ENCODE assay signal across 16 cellular contexts in genomic region chr10:86786368-86786767, GRCh38. TPM values are rescaled to one million over a fixed set of nuclear protein-coding genes. Genes with fewer than 3 reads are reported as not detected.
DNase-seq lines count a peak whose midpoint lies in the region; ATAC-seq and TF ChIP-seq lines count a peak whose summit lies in the region.
"Had no signal": no experiment of that assay in that cellular context is flagged by ENCODE, and none has a peak within 500 bp of the region (broad histone marks: within the 10 kb centered on the region; RNA-seq: fewer than 3 reads in every experiment).

No MANE protein-coding gene starts in this region.

- DNase-seq in H9 (no peak), astrocyte of the spinal cord (ENCODE audit: low read depth, low spot score) (peak; percentile 7), left colon (no peak), sigmoid colon (no peak), T-helper 1 cell (no peak), hepatic stellate cell (ENCODE audit: low spot score) (no peak)
- DNase-seq: cerebellar nuclear complex, COR-L47, MG63, NCI-H1930, SHP77 treated with DMSO at 0.1 percent for 48 hours, substantia nigra had no signal

- peak; percentile 83 for ATAC-seq in left colon
- ATAC-seq in HG02798 (IDR thresholded peaks at IDR 0.05; ENCODE audit: poor library complexity, unreplicated experiment), result no peak
- no peak for ATAC-seq in activated CD4-positive, CD25-positive, alpha-beta regulatory T cell treated with anti-CD3 and anti-CD28 coated beads, Interleukin-2, amount 50 U/mL, for 24 hours
- ATAC-seq: activated T-helper 17 cell treated with anti-CD3 and anti-CD28 coated beads, Interleukin-2, amount 50 U/mL, for 72 hours had no signal

- no peak overlapping the region for H3K14ac ChIP-seq in H9 (ENCODE audit: insufficient read depth, low read length)

- H3K4ac ChIP-seq in H9 (ENCODE audit: low read depth, low read length), result no peak overlapping the region

- H3K4me2 ChIP-seq in H9 (ENCODE audit: insufficient read depth, insufficient read length, low read length), result no peak overlapping the region

- H3T11ph ChIP-seq in H9 (ENCODE audit: low read length), result no peak overlapping the region

- H3K4me1 Mint-ChIP-seq in H9, result peaks cover 16 to 19% of the 10 kb centered on the region in 2 experiments
- H3K4me1 Mint-ChIP-seq: activated T-helper 17 cell treated with anti-CD3 and anti-CD28 coated beads, Interleukin-2, amount 50 U/mL, for 72 hours had no signal

- no peak overlapping the region for H2BK15ac ChIP-seq in H9 (ENCODE audit: low read depth, low read length)

- H3K9me3 Mint-ChIP-seq in H9, result no peaks in the 10 kb centered on the region
- H3K9me3 Mint-ChIP-seq: T-helper 1 cell treated with Interleukin-12 subunit alpha and Interleukin-12 subunit beta and Interleukin-4 antibody, amounts not matched to agents 30 μg/mL and 1 μg/mL, for 36 hours had no signal

- H3K18ac ChIP-seq in H9 (ENCODE audit: insufficient read length, low read depth, low read length), result no peak overlapping the region

- no peak overlapping the region for H3K56ac ChIP-seq in H9 (ENCODE audit: insufficient read length, low read depth, low read length)

- H4K8ac ChIP-seq in H9 (replicated peaks; ENCODE audit: insufficient read length, low read depth, low read length), result no peak overlapping the region

- H3K27ac ChIP-seq in H9 (ENCODE audit: insufficient read length, low read depth, low read length), result no peak overlapping the region
- H3K27ac ChIP-seq in sigmoid colon, result peak overlapping the region; percentile 46 to 65 (median 64)

- no peaks in the 10 kb centered on the region for H3K23me2 ChIP-seq in H9 (ENCODE audit: insufficient read length, low read depth, low read length, poor library complexity, severe bottlenecking)

- no peaks in the 10 kb centered on the region for H3K9me3 ChIP-seq in H9 (ENCODE audit: control insufficient read depth, low read depth, low read length)
- H3K9me3 ChIP-seq in sigmoid colon, result no peaks in the 10 kb centered on the region

- H3K9ac ChIP-seq in H9 (ENCODE audit: extremely low read depth, insufficient read length, low read length), result peak overlapping the region; percentile 44

- no peaks in the 10 kb centered on the region for H3K27me3 Mint-ChIP-seq in H9 (ENCODE audit: low read depth)
- H3K27me3 Mint-ChIP-seq: activated T-helper 17 cell treated with anti-CD3 and anti-CD28 coated beads, Interleukin-2, amount 50 U/mL, for 72 hours had no signal

- H2BK20ac ChIP-seq in H9 (ENCODE audit: low read depth, low read length, poor library complexity, severe bottlenecking), result no peak overlapping the region

- WGBS in H9 (ENCODE audit: extremely low coverage, insufficient read length, low lambda C conversion rate), result no CpG with 5 or more reads among the region's 4 CpGs
- WGBS in sigmoid colon, 2 donors, result 13 to 36% methylated on average over 4 of the region's 4 CpGs

- H2BK5ac ChIP-seq in H9 (ENCODE audit: insufficient read length, low read length), result no peak overlapping the region

- H3K79me1 ChIP-seq in H9 (ENCODE audit: insufficient read depth, low read depth, low read length, poor library complexity, severe bottlenecking), result peaks cover 5% of the 10 kb centered on the region

- no peaks in the 10 kb centered on the region for H3K36me3 ChIP-seq in sigmoid colon
- H3K36me3 ChIP-seq: MG63 had no signal

- no peak overlapping the region for H3K27ac Mint-ChIP-seq in H9
- H3K27ac Mint-ChIP-seq: activated T-helper 17 cell treated with anti-CD3 and anti-CD28 coated beads, Interleukin-2, amount 50 U/mL, for 72 hours; T-helper 1 cell treated with Interleukin-12 subunit alpha and Interleukin-12 subunit beta and Interleukin-4 antibody, amounts not matched to agents 30 μg/mL and 1 μg/mL, for 36 hours had no signal

- H3K27me3 ChIP-seq in H9 (ENCODE audit: insufficient read depth, low read length) (no peaks in the 10 kb centered on the region), sigmoid colon (no peaks in the 10 kb centered on the region)
- H3K27me3 ChIP-seq: MG63 had no signal

- in situ Hi-C loops in astrocyte of the spinal cord (cut with HindIII; ENCODE audit: low sequenced_read_pairs), result no loop called here

- TF ChIP-seq POLR2A in sigmoid colon (IDR thresholded peaks at IDR 0.05), result no peak

- H3K4me3 Mint-ChIP-seq in H9, result no peak overlapping the region
- H3K4me3 Mint-ChIP-seq: activated T-helper 17 cell treated with anti-CD3 and anti-CD28 coated beads, Interleukin-2, amount 50 U/mL, for 72 hours; T-helper 1 cell treated with Interleukin-12 subunit alpha and Interleukin-12 subunit beta and Interleukin-4 antibody, amounts not matched to agents 30 μg/mL and 1 μg/mL, for 36 hours had no signal

- no peak overlapping the region for H4K5ac ChIP-seq in H9 (ENCODE audit: insufficient read length, low read depth, low read length)

- no peak overlapping the region for H2AK5ac ChIP-seq in H9 (ENCODE audit: insufficient read length, low read length)

- TF ChIP-seq CTCF in H9 (conservative IDR thresholded peaks at IDR 0.05), result no peak
- TF ChIP-seq CTCF in astrocyte of the spinal cord (IDR thresholded peaks at IDR 0.05; ENCODE audit: low read depth, low read length), result no peak
- no peak for TF ChIP-seq CTCF in sigmoid colon (IDR thresholded peaks at IDR 0.05)

- H3K4me3 ChIP-seq in astrocyte of the spinal cord (ENCODE audit: low read depth, low read length), result no peak overlapping the region
- no peak overlapping the region for H3K4me3 ChIP-seq in sigmoid colon
- H3K4me3 ChIP-seq: MG63 had no signal

- H3K36me3 Mint-ChIP-seq in H9 (ENCODE audit: insufficient read depth in 1 of 3, low read depth in 3 of 3), result peaks cover 0 to 10% (median 6%) of the 10 kb centered on the region in 3 experiments; a peak in 5 of 7 replicates

- H4K20me1 ChIP-seq in H9 (ENCODE audit: control insufficient read depth, insufficient read depth, insufficient read length), result peaks cover 2% of the 10 kb centered on the region

- H2AFZ ChIP-seq in H9 (ENCODE audit: low read length), result no peak overlapping the region

- H3K23ac ChIP-seq in H9 (ENCODE audit: insufficient read length, low read depth, low read length), result no peak overlapping the region

- intact Hi-C loops in left colon (cut with DNase I, micrococcal nuclease), result no loop called here
- intact Hi-C loops in sigmoid colon (cut with DNase I), result no loop called here

- H2BK12ac ChIP-seq in H9 (ENCODE audit: insufficient read length, low read depth, low read length), result no peak overlapping the region

- H2BK120ac ChIP-seq in H9 (ENCODE audit: low read depth, low read length, poor library complexity, severe bottlenecking), result no peak overlapping the region

- no peak for TF ChIP-seq EP300 in sigmoid colon (IDR thresholded peaks at IDR 0.05)

- H3K4me1 ChIP-seq in H9 (ENCODE audit: insufficient read depth, low read length) (peaks cover 15% of the 10 kb centered on the region; the same call in 1 of the 2 replicates), sigmoid colon (peaks cover 0 to 73% (median 49%) of the 10 kb centered on the region in 4 donors)

- peaks cover 61% of the 10 kb centered on the region for H3K79me2 ChIP-seq in H9 (ENCODE audit: insufficient read depth, low read length)

- no peak overlapping the region for H4K91ac ChIP-seq in H9 (ENCODE audit: insufficient read length, low read depth, low read length)

RNA-seq across cellular contexts. Expression of gene BMPR1A, which starts 29.9 kb away (rescaled TPM):
- total RNA-seq in H9 (2021) (138 and 145 TPM in 2 replicates), left colon (10 to 100 TPM; 38.9 to 50.9 TPM), sigmoid colon (100 to 1,000 TPM in 3 of 4 donors, 10 to 100 TPM in 1; 84.2 to 145 (median 120) TPM)
- polyA plus RNA-seq in sigmoid colon, result 10 to 100 TPM in 1 of 3 donors, 1 to 10 TPM in 2; 5.5 to 16.1 (median 7.8) TPM
